ENCODE assay signal across 34 cellular contexts in genomic region chr20:54019127-54019526, GRCh38. TPM values are rescaled to one million over a fixed set of nuclear protein-coding genes. Genes with fewer than 3 reads are reported as not detected.
"Had no signal": no experiment of that assay in that cellular context is flagged by ENCODE, and none has a peak within 500 bp of the region (broad histone marks: within the 10 kb centered on the region; RNA-seq: fewer than 3 reads in every experiment).

No MANE protein-coding gene starts in this region.

- H3K4me3 ChIP-seq: MG63 had no signal

- H3K9me3 ChIP-seq: MG63 had no signal

- DNase-seq: Kasumi-1, MG63, MM.1S, NCI-H1048, NCI-H1092, NCI-H1092 treated with DMSO at 0.1 percent for 48 hours, NCI-H1105, NCI-H1105 treated with DMSO at 0.1 percent for 48 hours, NCI-H1417, NCI-H1417 treated with DMSO at 0.1 percent for 48 hours, NCI-H1436, NCI-H1436 treated with DMSO at 0.1 percent for 48 hours, NCI-H146, NCI-H1694, NCI-H1694 treated with DMSO at 0.1 percent for 48 hours, NCI-H187, NCI-H187 treated with DMSO at 0.1 percent for 48 hours, NCI-H1930, NCI-H2029, NCI-H2029 treated with DMSO at 0.1 percent for 48 hours, NCI-H2081, NCI-H2081 treated with DMSO at 0.1 percent for 48 hours, NCI-H2107, NCI-H2171, NCI-H2227 treated with DMSO at 0.1 percent for 48 hours, NCI-H226, NCI-H345, NCI-H446, NCI-H446 treated with DMSO at 0.1 percent for 48 hours, NCI-H510A, NCI-H510A treated with DMSO at 0.1 percent for 48 hours had no signal

- H3K36me3 ChIP-seq: MG63 had no signal

- H3K27me3 ChIP-seq: MG63 had no signal

RNA-seq across cellular contexts. Expression of gene BCAS1, which starts 51.3 kb away (rescaled TPM):
- total RNA-seq: LHCN-M2, MCF 10A, NCI-H460 had no signal
